Comparison of ENCODE assay signal across 10 cellular contexts in the genomic region with DNA sequence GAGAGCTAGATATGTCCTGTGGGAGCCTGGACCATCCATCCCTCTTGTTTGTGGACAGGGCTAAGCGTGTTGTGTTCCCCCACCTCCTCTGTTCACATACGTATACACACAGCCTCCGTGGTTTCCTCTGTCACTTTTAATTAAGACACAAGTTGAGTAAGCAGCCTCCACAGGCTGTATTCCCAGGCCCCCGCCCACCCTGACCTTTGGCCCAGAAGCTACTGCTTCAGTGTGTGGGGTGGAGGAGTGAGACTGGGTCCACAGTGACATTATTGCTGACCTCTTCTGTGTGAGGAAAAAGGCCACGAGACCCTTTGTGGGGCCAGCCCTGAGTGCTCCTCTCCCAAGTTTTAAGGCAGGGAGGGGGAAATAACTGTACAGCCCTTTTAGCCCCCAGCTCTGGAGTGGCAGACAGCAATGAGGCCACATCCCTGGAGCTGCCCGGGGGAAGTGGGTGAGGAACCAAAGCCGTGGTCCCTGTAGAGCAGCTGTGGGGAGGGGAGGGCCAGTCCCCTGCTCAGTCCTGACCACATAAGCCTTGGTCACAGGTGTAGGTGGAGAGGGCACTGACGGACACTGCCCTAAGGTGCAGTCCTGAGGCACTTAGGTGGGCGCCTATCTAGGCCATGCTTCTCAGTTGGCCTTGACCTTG. TPM values are rescaled to one million over a fixed set of nuclear protein-coding genes. Genes with fewer than 3 reads are reported as not detected.
DNase-seq lines count a peak whose midpoint lies in the region; ATAC-seq lines count a peak whose summit lies in the region.
"Had no signal": no experiment of that assay in that cellular context is flagged by ENCODE, and none has a peak within 500 bp of the region (broad histone marks: within the 10 kb centered on the region; RNA-seq: fewer than 3 reads in every experiment).

No MANE protein-coding gene starts in this region.

- H3K9me3 Mint-ChIP-seq in activated CD4-positive, alpha-beta T cell treated with anti-CD3 and anti-CD28 coated beads, Interleukin-2, amount 10 ng/mL, durations not matched to agents 24 days and 14 days, result no peaks in the 10 kb centered on the region
- no peaks in the 10 kb centered on the region for H3K9me3 Mint-ChIP-seq in T-helper 2 cell treated with Interferon-gamma antibody and Interleukin-4, amounts not matched to agents 5 μg/mL and 100 μg/mL, for 36 hours

- intact Hi-C loops in activated CD4-positive, alpha-beta T cell treated with anti-CD3 and anti-CD28 coated beads, Interleukin-2, amount 10 ng/mL, durations not matched to agents 24 days and 14 days (cut with micrococcal nuclease), result loop anchor here (10.0 kb wide), 2 partner anchors 429 to 611 kb away; a partner anchor contains a TSS

- no peak for DNase-seq in activated CD4-positive, alpha-beta T cell treated with anti-CD3 and anti-CD28 coated beads, Interleukin-2, amount 10 ng/mL, durations not matched to agents 24 days and 14 days
- no peak for DNase-seq in activated CD4-positive, alpha-beta T cell treated with anti-CD3 and anti-CD28 coated beads for 1 hour
- no peak for DNase-seq in T-helper 2 cell treated with Interferon-gamma antibody and Interleukin-4, amounts not matched to agents 5 μg/mL and 100 μg/mL, for 36 hours (ENCODE audit: low spot score)
- DNase-seq in stimulated activated CD8-positive, alpha-beta memory T cell treated with anti-CD3 and anti-CD28 coated beads, Interleukin-4, amount 100 ng/mL, for 48 hours, result peak; percentile 35
- DNase-seq in HuH-7 (ENCODE audit: low spot score), result no peak
- DNase-seq: activated effector memory CD4-positive, alpha-beta T cell treated with anti-CD3 and anti-CD28 coated beads, Interleukin-2, amount 50 U/mL, for 16 hours; dorsolateral prefrontal cortex; NCI-H345 had no signal

- peak overlapping the region; percentile 42 for H3K4me3 Mint-ChIP-seq in activated CD4-positive, alpha-beta T cell treated with anti-CD3 and anti-CD28 coated beads, Interleukin-2, amount 10 ng/mL, durations not matched to agents 24 days and 14 days
- no peak overlapping the region for H3K4me3 Mint-ChIP-seq in T-helper 2 cell treated with Interferon-gamma antibody and Interleukin-4, amounts not matched to agents 5 μg/mL and 100 μg/mL, for 36 hours

- H3K36me3 Mint-ChIP-seq in activated CD4-positive, alpha-beta T cell treated with anti-CD3 and anti-CD28 coated beads, Interleukin-2, amount 10 ng/mL, durations not matched to agents 24 days and 14 days (ENCODE audit: low read depth), result peaks cover 67% of the 10 kb centered on the region
- peaks cover 73% of the 10 kb centered on the region for H3K36me3 Mint-ChIP-seq in T-helper 2 cell treated with Interferon-gamma antibody and Interleukin-4, amounts not matched to agents 5 μg/mL and 100 μg/mL, for 36 hours (ENCODE audit: low read depth)

- H3K27ac Mint-ChIP-seq in activated CD4-positive, alpha-beta T cell treated with anti-CD3 and anti-CD28 coated beads, Interleukin-2, amount 10 ng/mL, durations not matched to agents 24 days and 14 days, result peak overlapping the region; percentile 73
- peak overlapping the region; percentile 43 for H3K27ac Mint-ChIP-seq in T-helper 2 cell treated with Interferon-gamma antibody and Interleukin-4, amounts not matched to agents 5 μg/mL and 100 μg/mL, for 36 hours

- peaks cover 52% of the 10 kb centered on the region for H3K4me1 Mint-ChIP-seq in activated CD4-positive, alpha-beta T cell treated with anti-CD3 and anti-CD28 coated beads, Interleukin-2, amount 10 ng/mL, durations not matched to agents 24 days and 14 days
- H3K4me1 Mint-ChIP-seq in T-helper 2 cell treated with Interferon-gamma antibody and Interleukin-4, amounts not matched to agents 5 μg/mL and 100 μg/mL, for 36 hours (ENCODE audit: low read depth), result peaks cover 51% of the 10 kb centered on the region

- no peak for ATAC-seq in GM21786 (IDR thresholded peaks at IDR 0.05; ENCODE audit: unreplicated experiment)

- H3K27me3 Mint-ChIP-seq in activated CD4-positive, alpha-beta T cell treated with anti-CD3 and anti-CD28 coated beads, Interleukin-2, amount 10 ng/mL, durations not matched to agents 24 days and 14 days, result no peaks in the 10 kb centered on the region
- no peaks in the 10 kb centered on the region for H3K27me3 Mint-ChIP-seq in T-helper 2 cell treated with Interferon-gamma antibody and Interleukin-4, amounts not matched to agents 5 μg/mL and 100 μg/mL, for 36 hours (ENCODE audit: low read depth)

RNA-seq across cellular contexts. Expression of a gene that starts 4.4 kb away (rescaled TPM):
- 76.8 and 85.1 TPM in 2 replicates for total RNA-seq in activated CD4-positive, alpha-beta T cell treated with anti-CD3 and anti-CD28 coated beads, Interleukin-2, amount 10 ng/mL, durations not matched to agents 24 days and 14 days

RNA-seq across cellular contexts. Expression of a gene that starts 4.6 kb away (rescaled TPM):
- total RNA-seq in activated CD4-positive, alpha-beta T cell treated with anti-CD3 and anti-CD28 coated beads, Interleukin-2, amount 10 ng/mL, durations not matched to agents 24 days and 14 days, result 84.3 and 86.9 TPM in 2 replicates

RNA-seq across cellular contexts. Expression of a gene that starts 25.8 kb away (rescaled TPM):
- not detected in 2 replicates for total RNA-seq in activated CD4-positive, alpha-beta T cell treated with anti-CD3 and anti-CD28 coated beads, Interleukin-2, amount 10 ng/mL, durations not matched to agents 24 days and 14 days
- total RNA-seq: hepatocyte had no signal

RNA-seq across cellular contexts. Expression of a gene that starts 26.2 kb away (rescaled TPM):
- 39.6 and 45.1 TPM in 2 replicates for total RNA-seq in activated CD4-positive, alpha-beta T cell treated with anti-CD3 and anti-CD28 coated beads, Interleukin-2, amount 10 ng/mL, durations not matched to agents 24 days and 14 days

RNA-seq across cellular contexts. Expression of a gene that starts 26.3 kb away (rescaled TPM):
- total RNA-seq in activated CD4-positive, alpha-beta T cell treated with anti-CD3 and anti-CD28 coated beads, Interleukin-2, amount 10 ng/mL, durations not matched to agents 24 days and 14 days, result 54.0 and 56.2 TPM in 2 replicates
